ENCODE assay signal across 1 cellular context in the genomic region with DNA sequence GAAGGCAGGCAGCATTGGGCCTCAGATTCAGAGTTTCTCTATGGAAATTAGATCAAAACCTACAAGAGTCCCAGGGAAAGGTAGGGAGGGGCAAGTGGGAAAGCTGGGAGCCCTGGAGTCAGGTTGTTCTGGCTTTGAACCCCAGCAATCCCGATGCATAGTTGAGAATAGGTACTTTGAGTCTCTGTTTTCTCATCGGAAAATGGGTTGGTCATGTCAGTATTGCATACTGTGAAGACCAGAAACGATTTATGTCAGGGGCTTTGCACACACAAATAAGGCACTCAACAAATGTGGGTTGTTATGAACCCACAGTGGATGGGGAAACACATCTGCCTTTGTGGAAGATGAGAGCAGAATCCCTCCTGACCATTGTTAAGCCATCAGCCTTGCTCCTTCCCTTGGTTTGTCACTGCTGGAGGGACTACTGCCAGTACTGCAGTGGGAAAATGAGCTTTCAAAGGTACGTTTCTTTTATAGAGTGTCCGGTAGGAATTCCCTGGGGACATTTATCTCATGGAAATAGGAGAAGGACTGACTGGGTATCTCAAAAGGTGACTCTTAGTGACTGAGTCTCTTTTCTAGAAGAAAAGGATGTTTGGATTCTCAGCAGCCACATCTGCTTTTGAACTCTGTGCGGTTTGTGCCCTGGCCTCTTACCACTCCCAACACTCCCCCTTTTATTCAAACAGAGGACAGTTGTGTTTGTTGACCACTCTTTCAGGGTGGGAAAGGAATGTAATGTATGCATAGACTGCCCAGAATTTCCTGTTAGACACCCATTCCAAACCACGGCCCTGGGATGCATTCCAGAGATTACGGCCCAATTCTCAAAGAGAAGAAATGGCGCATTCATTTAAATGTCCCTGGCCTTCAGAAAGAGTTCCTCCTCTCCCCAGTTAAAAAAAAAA.
TF ChIP-seq lines count a peak whose summit lies in the region.

No MANE protein-coding gene starts in this region.

TF ChIP-seq in HepG2, 621 proteins besides CTCF, POLR2A, EP300 and RAD21 (continued from another document and continues in another):
- TF ChIP-seq HMG20A (CRISPR knock-in tag; IDR thresholded peaks at IDR 0.05; ENCODE audit: borderline replicate concordance) (peak; percentile 72; the same call in 1 of the 2 replicates), SOX6 (IDR thresholded peaks at IDR 0.05) (no peak), SOX6 (CRISPR knock-in tag; IDR thresholded peaks at IDR 0.05) (peak; percentile 86), CCAR2 (optimal IDR thresholded peaks at IDR 0.05; ENCODE audit: low read depth, low read length) (peak; percentile 9), ZNF317 (CRISPR knock-in tag; IDR thresholded peaks at IDR 0.05) (no peak), ZNF296 (CRISPR knock-in tag; conservative IDR thresholded peaks at IDR 0.05) (no peak), ZMYM4 (CRISPR knock-in tag; IDR thresholded peaks at IDR 0.05) (0 out of 2 replicates have a peak, but pooled peaks have one; percentile 40), PAF1 (CRISPR knock-in tag; IDR thresholded peaks at IDR 0.05) (no peak), ZNF124 (CRISPR knock-in tag; IDR thresholded peaks at IDR 0.05) (0 out of 2 replicates have a peak, but pooled peaks have one; percentile 45), CREM (IDR thresholded peaks at IDR 0.05) (peak; percentile 78), CREM (CRISPR knock-in tag; IDR thresholded peaks at IDR 0.05) (no peak), ZNF230 (CRISPR knock-in tag; IDR thresholded peaks at IDR 0.05) (no peak), ZNF234 (CRISPR knock-in tag; conservative IDR thresholded peaks at IDR 0.05) (no peak), SRSF9 (IDR thresholded peaks at IDR 0.05; ENCODE audit: borderline replicate concordance, insufficient read depth, low read depth, low read length, poor library complexity, severe bottlenecking) (no peak), KLF12 (CRISPR knock-in tag; IDR thresholded peaks at IDR 0.05; ENCODE audit: borderline replicate concordance) (no peak), ZNF564 (CRISPR knock-in tag; IDR thresholded peaks at IDR 0.05) (no peak), NFATC3 (CRISPR knock-in tag; IDR thresholded peaks at IDR 0.05) (no peak), ZNF550 (CRISPR knock-in tag; IDR thresholded peaks at IDR 0.05; ENCODE audit: borderline replicate concordance) (no peak), ZNF235 (CRISPR knock-in tag; IDR thresholded peaks at IDR 0.05; ENCODE audit: borderline replicate concordance) (no peak), HNRNPUL1 (IDR thresholded peaks at IDR 0.05; ENCODE audit: low read depth, low read length) (no peak), ZSCAN30 (CRISPR knock-in tag; IDR thresholded peaks at IDR 0.05) (no peak), ZNF672 (CRISPR knock-in tag; IDR thresholded peaks at IDR 0.05) (no peak), PRPF4 (IDR thresholded peaks at IDR 0.05; ENCODE audit: low read depth, low read length, poor library complexity, severe bottlenecking) (no peak), MAZ (IDR thresholded peaks at IDR 0.05; ENCODE audit: borderline replicate concordance, low read depth, low read length) (no peak), MAZ (CRISPR knock-in tag; IDR thresholded peaks at IDR 0.05; ENCODE audit: low read depth) (no peak), ZNF33B (CRISPR knock-in tag; IDR thresholded peaks at IDR 0.05) (no peak), SALL2 (CRISPR knock-in tag; IDR thresholded peaks at IDR 0.05) (0 out of 2 replicates have a peak, but pooled peaks have one; percentile 15), ZNF468 (CRISPR knock-in tag; IDR thresholded peaks at IDR 0.05) (no peak), NFRKB (IDR thresholded peaks at IDR 0.05) (no peak), MYNN (CRISPR knock-in tag; IDR thresholded peaks at IDR 0.05; ENCODE audit: low read depth) (no peak), KDM2A (CRISPR knock-in tag; IDR thresholded peaks at IDR 0.05; ENCODE audit: borderline replicate concordance, low read depth) (no peak), DNMT3B (CRISPR knock-in tag; conservative IDR thresholded peaks at IDR 0.05) (0 out of 2 replicates have a peak, but pooled peaks have one; percentile 60), TAF15 (IDR thresholded peaks at IDR 0.05; ENCODE audit: low read depth, low read length, poor library complexity, severe bottlenecking) (no peak), CREB1 (IDR thresholded peaks at IDR 0.05) (no peak), CREB1 (CRISPR knock-in tag; IDR thresholded peaks at IDR 0.05) (peak; percentile 58; the same call in 1 of the 2 replicates), ZNF441 (CRISPR knock-in tag; IDR thresholded peaks at IDR 0.05; ENCODE audit: borderline replicate concordance) (no peak), NFIB (CRISPR knock-in tag; IDR thresholded peaks at IDR 0.05; ENCODE audit: borderline replicate concordance) (no peak), CBFB (CRISPR knock-in tag; IDR thresholded peaks at IDR 0.05) (peak; percentile 82; the same call in 1 of the 2 replicates), SOX5 (CRISPR knock-in tag; IDR thresholded peaks at IDR 0.05; ENCODE audit: borderline replicate concordance) (peak; percentile 87)
- TF ChIP-seq, protein P1, sequence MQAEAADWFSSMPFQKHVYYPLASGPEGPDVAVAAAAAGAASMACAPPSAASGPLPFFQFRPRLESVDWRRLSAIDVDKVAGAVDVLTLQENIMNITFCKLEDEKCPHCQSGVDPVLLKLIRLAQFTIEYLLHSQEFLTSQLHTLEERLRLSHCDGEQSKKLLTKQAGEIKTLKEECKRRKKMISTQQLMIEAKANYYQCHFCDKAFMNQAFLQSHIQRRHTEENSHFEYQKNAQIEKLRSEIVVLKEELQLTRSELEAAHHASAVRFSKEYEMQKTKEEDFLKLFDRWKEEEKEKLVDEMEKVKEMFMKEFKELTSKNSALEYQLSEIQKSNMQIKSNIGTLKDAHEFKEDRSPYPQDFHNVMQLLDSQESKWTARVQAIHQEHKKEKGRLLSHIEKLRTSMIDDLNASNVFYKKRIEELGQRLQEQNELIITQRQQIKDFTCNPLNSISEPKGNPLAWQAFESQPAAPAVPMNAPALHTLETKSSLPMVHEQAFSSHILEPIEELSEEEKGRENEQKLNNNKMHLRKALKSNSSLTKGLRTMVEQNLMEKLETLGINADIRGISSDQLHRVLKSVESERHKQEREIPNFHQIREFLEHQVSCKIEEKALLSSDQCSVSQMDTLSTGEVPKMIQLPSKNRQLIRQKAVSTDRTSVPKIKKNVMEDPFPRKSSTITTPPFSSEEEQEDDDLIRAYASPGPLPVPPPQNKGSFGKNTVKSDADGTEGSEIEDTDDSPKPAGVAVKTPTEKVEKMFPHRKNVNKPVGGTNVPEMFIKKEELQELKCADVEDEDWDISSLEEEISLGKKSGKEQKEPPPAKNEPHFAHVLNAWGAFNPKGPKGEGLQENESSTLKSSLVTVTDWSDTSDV (CRISPR knock-in tag; IDR thresholded peaks at IDR 0.05): no peak
- TF ChIP-seq, protein P2, sequence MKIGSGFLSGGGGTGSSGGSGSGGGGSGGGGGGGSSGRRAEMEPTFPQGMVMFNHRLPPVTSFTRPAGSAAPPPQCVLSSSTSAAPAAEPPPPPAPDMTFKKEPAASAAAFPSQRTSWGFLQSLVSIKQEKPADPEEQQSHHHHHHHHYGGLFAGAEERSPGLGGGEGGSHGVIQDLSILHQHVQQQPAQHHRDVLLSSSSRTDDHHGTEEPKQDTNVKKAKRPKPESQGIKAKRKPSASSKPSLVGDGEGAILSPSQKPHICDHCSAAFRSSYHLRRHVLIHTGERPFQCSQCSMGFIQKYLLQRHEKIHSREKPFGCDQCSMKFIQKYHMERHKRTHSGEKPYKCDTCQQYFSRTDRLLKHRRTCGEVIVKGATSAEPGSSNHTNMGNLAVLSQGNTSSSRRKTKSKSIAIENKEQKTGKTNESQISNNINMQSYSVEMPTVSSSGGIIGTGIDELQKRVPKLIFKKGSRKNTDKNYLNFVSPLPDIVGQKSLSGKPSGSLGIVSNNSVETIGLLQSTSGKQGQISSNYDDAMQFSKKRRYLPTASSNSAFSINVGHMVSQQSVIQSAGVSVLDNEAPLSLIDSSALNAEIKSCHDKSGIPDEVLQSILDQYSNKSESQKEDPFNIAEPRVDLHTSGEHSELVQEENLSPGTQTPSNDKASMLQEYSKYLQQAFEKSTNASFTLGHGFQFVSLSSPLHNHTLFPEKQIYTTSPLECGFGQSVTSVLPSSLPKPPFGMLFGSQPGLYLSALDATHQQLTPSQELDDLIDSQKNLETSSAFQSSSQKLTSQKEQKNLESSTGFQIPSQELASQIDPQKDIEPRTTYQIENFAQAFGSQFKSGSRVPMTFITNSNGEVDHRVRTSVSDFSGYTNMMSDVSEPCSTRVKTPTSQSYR (CRISPR knock-in tag; IDR thresholded peaks at IDR 0.05; ENCODE audit: borderline replicate concordance): peak; percentile 35; the same call in 1 of the 2 replicates
- TF ChIP-seq, protein P3, sequence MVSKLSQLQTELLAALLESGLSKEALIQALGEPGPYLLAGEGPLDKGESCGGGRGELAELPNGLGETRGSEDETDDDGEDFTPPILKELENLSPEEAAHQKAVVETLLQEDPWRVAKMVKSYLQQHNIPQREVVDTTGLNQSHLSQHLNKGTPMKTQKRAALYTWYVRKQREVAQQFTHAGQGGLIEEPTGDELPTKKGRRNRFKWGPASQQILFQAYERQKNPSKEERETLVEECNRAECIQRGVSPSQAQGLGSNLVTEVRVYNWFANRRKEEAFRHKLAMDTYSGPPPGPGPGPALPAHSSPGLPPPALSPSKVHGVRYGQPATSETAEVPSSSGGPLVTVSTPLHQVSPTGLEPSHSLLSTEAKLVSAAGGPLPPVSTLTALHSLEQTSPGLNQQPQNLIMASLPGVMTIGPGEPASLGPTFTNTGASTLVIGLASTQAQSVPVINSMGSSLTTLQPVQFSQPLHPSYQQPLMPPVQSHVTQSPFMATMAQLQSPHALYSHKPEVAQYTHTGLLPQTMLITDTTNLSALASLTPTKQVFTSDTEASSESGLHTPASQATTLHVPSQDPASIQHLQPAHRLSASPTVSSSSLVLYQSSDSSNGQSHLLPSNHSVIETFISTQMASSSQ (IDR thresholded peaks at IDR 0.05; ENCODE audit: low read depth): peak; percentile 87
- TF ChIP-seq, protein P3 (CRISPR knock-in tag; IDR thresholded peaks at IDR 0.05; ENCODE audit: borderline replicate concordance): peak; percentile 86; the same call in 1 of the 2 replicates
- TF ChIP-seq, protein P4, sequence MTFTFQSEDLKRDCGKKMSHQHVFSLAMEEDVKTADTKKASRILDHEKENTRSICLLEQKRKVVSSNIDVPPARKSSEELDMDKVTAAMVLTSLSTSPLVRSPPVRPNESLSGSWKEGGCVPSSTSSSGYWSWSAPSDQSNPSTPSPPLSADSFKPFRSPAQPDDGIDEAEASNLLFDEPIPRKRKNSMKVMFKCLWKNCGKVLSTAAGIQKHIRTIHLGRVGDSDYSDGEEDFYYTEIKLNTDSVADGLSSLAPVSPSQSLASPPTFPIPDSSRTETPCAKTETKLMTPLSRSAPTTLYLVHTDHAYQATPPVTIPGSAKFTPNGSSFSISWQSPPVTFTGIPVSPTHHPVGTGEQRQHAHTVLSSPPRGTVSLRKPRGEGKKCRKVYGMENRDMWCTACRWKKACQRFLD (CRISPR knock-in tag; IDR thresholded peaks at IDR 0.05; ENCODE audit: borderline replicate concordance): no peak
- TF ChIP-seq, protein P5, sequence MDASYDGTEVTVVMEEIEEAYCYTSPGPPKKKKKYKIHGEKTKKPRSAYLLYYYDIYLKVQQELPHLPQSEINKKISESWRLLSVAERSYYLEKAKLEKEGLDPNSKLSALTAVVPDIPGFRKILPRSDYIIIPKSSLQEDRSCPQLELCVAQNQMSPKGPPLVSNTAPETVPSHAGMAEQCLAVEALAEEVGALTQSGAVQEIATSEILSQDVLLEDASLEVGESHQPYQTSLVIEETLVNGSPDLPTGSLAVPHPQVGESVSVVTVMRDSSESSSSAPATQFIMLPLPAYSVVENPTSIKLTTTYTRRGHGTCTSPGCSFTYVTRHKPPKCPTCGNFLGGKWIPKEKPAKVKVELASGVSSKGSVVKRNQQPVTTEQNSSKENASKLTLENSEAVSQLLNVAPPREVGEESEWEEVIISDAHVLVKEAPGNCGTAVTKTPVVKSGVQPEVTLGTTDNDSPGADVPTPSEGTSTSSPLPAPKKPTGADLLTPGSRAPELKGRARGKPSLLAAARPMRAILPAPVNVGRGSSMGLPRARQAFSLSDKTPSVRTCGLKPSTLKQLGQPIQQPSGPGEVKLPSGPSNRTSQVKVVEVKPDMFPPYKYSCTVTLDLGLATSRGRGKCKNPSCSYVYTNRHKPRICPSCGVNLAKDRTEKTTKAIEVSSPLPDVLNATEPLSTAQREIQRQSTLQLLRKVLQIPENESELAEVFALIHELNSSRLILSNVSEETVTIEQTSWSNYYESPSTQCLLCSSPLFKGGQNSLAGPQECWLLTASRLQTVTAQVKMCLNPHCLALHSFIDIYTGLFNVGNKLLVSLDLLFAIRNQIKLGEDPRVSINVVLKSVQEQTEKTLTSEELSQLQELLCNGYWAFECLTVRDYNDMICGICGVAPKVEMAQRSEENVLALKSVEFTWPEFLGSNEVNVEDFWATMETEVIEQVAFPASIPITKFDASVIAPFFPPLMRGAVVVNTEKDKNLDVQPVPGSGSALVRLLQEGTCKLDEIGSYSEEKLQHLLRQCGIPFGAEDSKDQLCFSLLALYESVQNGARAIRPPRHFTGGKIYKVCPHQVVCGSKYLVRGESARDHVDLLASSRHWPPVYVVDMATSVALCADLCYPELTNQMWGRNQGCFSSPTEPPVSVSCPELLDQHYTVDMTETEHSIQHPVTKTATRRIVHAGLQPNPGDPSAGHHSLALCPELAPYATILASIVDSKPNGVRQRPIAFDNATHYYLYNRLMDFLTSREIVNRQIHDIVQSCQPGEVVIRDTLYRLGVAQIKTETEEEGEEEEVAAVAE (CRISPR knock-in tag; IDR thresholded peaks at IDR 0.05; ENCODE audit: borderline replicate concordance): peak; percentile 33; the same call in 1 of the 2 replicates
- TF ChIP-seq, protein P6, sequence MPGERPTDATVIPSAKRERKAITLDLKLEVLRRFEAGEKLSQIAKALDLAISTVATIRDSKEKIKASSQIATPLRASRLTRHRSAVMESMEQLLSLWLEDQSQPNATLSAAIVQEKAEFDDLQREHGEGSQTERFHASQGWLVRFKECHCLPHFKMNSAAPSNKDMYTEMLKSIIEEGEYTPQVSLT (CRISPR knock-in tag; IDR thresholded peaks at IDR 0.05; ENCODE audit: borderline replicate concordance, low read depth): no peak
- TF ChIP-seq, protein P7, sequence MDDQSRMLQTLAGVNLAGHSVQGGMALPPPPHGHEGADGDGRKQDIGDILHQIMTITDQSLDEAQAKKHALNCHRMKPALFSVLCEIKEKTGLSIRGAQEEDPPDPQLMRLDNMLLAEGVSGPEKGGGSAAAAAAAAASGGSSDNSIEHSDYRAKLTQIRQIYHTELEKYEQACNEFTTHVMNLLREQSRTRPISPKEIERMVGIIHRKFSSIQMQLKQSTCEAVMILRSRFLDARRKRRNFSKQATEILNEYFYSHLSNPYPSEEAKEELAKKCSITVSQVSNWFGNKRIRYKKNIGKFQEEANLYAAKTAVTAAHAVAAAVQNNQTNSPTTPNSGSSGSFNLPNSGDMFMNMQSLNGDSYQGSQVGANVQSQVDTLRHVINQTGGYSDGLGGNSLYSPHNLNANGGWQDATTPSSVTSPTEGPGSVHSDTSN (CRISPR knock-in tag; IDR thresholded peaks at IDR 0.05; ENCODE audit: borderline replicate concordance): no peak
